Comparison of ENCODE assay signal across 12 cellular contexts in genomic region chr7:75928600-75928939, GRCh38. TPM values are rescaled to one million over a fixed set of nuclear protein-coding genes. Genes with fewer than 3 reads are reported as not detected.
DNase-seq lines count a peak whose midpoint lies in the region; ATAC-seq and TF ChIP-seq lines count a peak whose summit lies in the region.
"Had no signal": no experiment of that assay in that cellular context is flagged by ENCODE, and none has a peak within 500 bp of the region (broad histone marks: within the 10 kb centered on the region; RNA-seq: fewer than 3 reads in every experiment).

No MANE protein-coding gene starts in this region.

- H3K27ac ChIP-seq in thyroid gland = peak overlapping the region in 2 of 3 donors; percentile 43 to 49
- no peak overlapping the region for H3K27ac ChIP-seq in right atrium auricular region

- peaks cover 38 to 50% of the 10 kb centered on the region in 2 donors for H3K4me1 ChIP-seq in thyroid gland
- H3K4me1 ChIP-seq in right atrium auricular region = peaks cover 0 to 16% of the 10 kb centered on the region in 2 donors

- H3K36me3 ChIP-seq in thyroid gland (no peaks in the 10 kb centered on the region), right atrium auricular region (peaks cover 7% of the 10 kb centered on the region)

- no peaks in the 10 kb centered on the region for H3K9me3 ChIP-seq in thyroid gland
- no peaks in the 10 kb centered on the region for H3K9me3 ChIP-seq in right atrium auricular region

- TF ChIP-seq CTCF in thyroid gland (IDR thresholded peaks at IDR 0.05) = no peak
- TF ChIP-seq CTCF in right atrium auricular region (IDR thresholded peaks at IDR 0.05) = no peak

- ATAC-seq in HG03066 (IDR thresholded peaks at IDR 0.05; ENCODE audit: low read depth, unreplicated experiment) = peak; percentile 66
- ATAC-seq in GM18517 (IDR thresholded peaks at IDR 0.05; ENCODE audit: unreplicated experiment) = no peak

- no peak for TF ChIP-seq POLR2A in thyroid gland (IDR thresholded peaks at IDR 0.05)

- peak; percentile 21 for DNase-seq in stimulated activated CD4-positive, alpha-beta T cell treated with anti-CD3 and anti-CD28 coated beads, Interleukin-15, amount 100 ng/mL, for 24 hours
- no peak for DNase-seq in stimulated activated CD4-positive, alpha-beta T cell treated with anti-CD3 and anti-CD28 coated beads, Interleukin-2, amount 100 ng/mL, for 48 hours
- peak; percentile 25 to 36 for DNase-seq in activated T-cell treated with anti-CD3 and anti-CD28 coated beads, Interleukin-2, amount 50 U/mL, for 48 hours
- DNase-seq in thyroid gland (peak; percentile 40 to 41), NCI-H1436 treated with DMSO at 0.1 percent for 48 hours (lab: John Stamatoyannopoulos, UW) (no peak), right atrium auricular region (ENCODE audit: low spot score) (no peak)
- DNase-seq: head of caudate nucleus, MV-4-11, OCI-M1 had no signal

- intact Hi-C loops in thyroid gland (cut with DNase I) = no loop called here

- H3K4me3 ChIP-seq in thyroid gland (replicated peaks in 1 of 3) (no peak overlapping the region), right atrium auricular region (no peak overlapping the region)
- H3K4me3 ChIP-seq: smooth muscle cell had no signal

- H3K27me3 ChIP-seq in thyroid gland = no peaks in the 10 kb centered on the region
- no peaks in the 10 kb centered on the region for H3K27me3 ChIP-seq in right atrium auricular region

- 53 to 73% methylated on average over 4 of the region's 4 CpGs for WGBS in thyroid gland, 2 donors

RNA-seq across cellular contexts. Expression of gene POR, which starts 13.6 kb away (rescaled TPM):
- total RNA-seq in thyroid gland = 100 to 1,000 TPM; 141 to 341 (median 285) TPM
- 10 to 100 TPM; 53.4 to 85.3 TPM for total RNA-seq in right atrium auricular region

RNA-seq across cellular contexts. Expression of gene RHBDD2, which starts 49.7 kb away (rescaled TPM):
- 100 to 1,000 TPM in 3 of 4 donors, 10 to 100 TPM in 1; 68.9 to 170 (median 129) TPM for total RNA-seq in thyroid gland
- 10 to 100 TPM; 43.5 to 60.0 TPM for total RNA-seq in right atrium auricular region

Comparison
In these comparisons a context has a peak if more than half of its experiments do, and no peak if none do; other contexts are left out.
1. DNase-seq: peak in stimulated activated CD4-positive, alpha-beta T cell treated with anti-CD3 and anti-CD28 coated beads, Interleukin-15, amount 100 ng/mL, for 24 hours (single experiment), activated T-cell treated with anti-CD3 and anti-CD28 coated beads, Interleukin-2, amount 50 U/mL, for 48 hours (2 of 2) and thyroid gland (2 of 2); none in stimulated activated CD4-positive, alpha-beta T cell treated with anti-CD3 and anti-CD28 coated beads, Interleukin-2, amount 100 ng/mL, for 48 hours (0 of 2), NCI-H1436 treated with DMSO at 0.1 percent for 48 hours (single experiment) and right atrium auricular region (single experiment).
2. H3K27ac ChIP-seq: peak in thyroid gland (2 of 3); none in right atrium auricular region (0 of 2).